7 cellular contexts compared by ENCODE assay signal in genomic region chr5:107790671-107791070, GRCh38.
"Had no signal": no experiment of that assay in that cellular context is flagged by ENCODE, and none has a peak within 500 bp of the region (broad histone marks: within the 10 kb centered on the region; RNA-seq: fewer than 3 reads in every experiment).

No MANE protein-coding gene starts in this region.

- H3K4me3 ChIP-seq: GM23338 had no signal

- DNase-seq: H9, HCEC 1CT had no signal

- H2AFZ ChIP-seq: GM23338 had no signal

- H3K4me2 ChIP-seq: GM23338 had no signal

- H3K27ac ChIP-seq: HL-60 had no signal

- ATAC-seq: GM23338, HepG2 had no signal

- FAIRE-seq: H1, H54, HepG2 had no signal
